In genomic region chr12:9813821-9814798, GRCh38 we compare ENCODE assay signal across 1 cellular context.
TF ChIP-seq lines count a peak whose summit lies in the region.

No MANE protein-coding gene starts in this region.

TF ChIP-seq in K562, 482 proteins besides CTCF, POLR2A, EP300 and RAD21 (continued from another document):
- peak; percentile 66 for TF ChIP-seq CTCFL (IDR thresholded peaks at IDR 0.05; ENCODE audit: borderline replicate concordance, insufficient read depth, low read depth, low read length, poor library complexity, severe bottlenecking)
- TF ChIP-seq RBBP5 (IDR thresholded peaks at IDR 0.05; ENCODE audit: borderline replicate concordance, insufficient read depth, low read length, poor library complexity, severe bottlenecking) = no peak
- TF ChIP-seq STAG1 (CRISPR knock-in tag; IDR thresholded peaks at IDR 0.05; ENCODE audit: borderline replicate concordance) = peak; percentile 11; the same call in 1 of the 2 replicates
- TF ChIP-seq NRF1 (conservative IDR thresholded peaks at IDR 0.05 in 1 of 2, IDR thresholded peaks at IDR 0.05 in 1 of 2) = peak; percentile 49 to 63; a peak in 3 of 4 replicates
- TF ChIP-seq UBTF (IDR thresholded peaks at IDR 0.05; ENCODE audit: borderline replicate concordance in 1 of 2, low read depth in 2 of 2, low read length in 2 of 2) = no peak
- TF ChIP-seq ZNF174 (CRISPR knock-in tag; IDR thresholded peaks at IDR 0.05) = no peak
